22 cellular contexts compared by ENCODE assay signal in genomic region chr5:135079282-135079681, GRCh38. TPM values are rescaled to one million over a fixed set of nuclear protein-coding genes. Genes with fewer than 3 reads are reported as not detected.
"Had no signal": no experiment of that assay in that cellular context is flagged by ENCODE, and none has a peak within 500 bp of the region (broad histone marks: within the 10 kb centered on the region; RNA-seq: fewer than 3 reads in every experiment).

No MANE protein-coding gene starts in this region.

- ATAC-seq: effector memory CD8-positive, alpha-beta T cell; left ventricle myocardium superior; lower lobe of right lung; naive thymus-derived CD8-positive, alpha-beta T cell; right cardiac atrium; stimulated activated memory B cell treated with anti-CD40 and anti-IgM and Interleukin-4, amounts not matched to agents 10 μg/mL and 1 μg/mL and 100 μg/mL, for 72 hours had no signal

- H3K4me1 ChIP-seq: lower lobe of right lung, psoas muscle, spleen, vagina had no signal

- H3K4me3 ChIP-seq: esophagus squamous epithelium, lower lobe of right lung, psoas muscle, skin epidermis, spleen, vagina had no signal

- H3K9me3 ChIP-seq: vagina had no signal

- H3K36me3 Mint-ChIP-seq: immature natural killer cell; stimulated activated memory B cell treated with anti-CD40 and anti-IgM and Interleukin-4, amounts not matched to agents 10 μg/mL and 1 μg/mL and 100 μg/mL, for 72 hours had no signal

- H3K27ac Mint-ChIP-seq: effector memory CD8-positive, alpha-beta T cell; immature natural killer cell; naive thymus-derived CD8-positive, alpha-beta T cell; nephron progenitor cell; stimulated activated memory B cell treated with anti-CD40 and anti-IgM and Interleukin-4, amounts not matched to agents 10 μg/mL and 1 μg/mL and 100 μg/mL, for 72 hours; stimulated activated naive CD8-positive, alpha-beta T cell treated with anti-CD3 and anti-CD28 coated beads, Interleukin-15, Interleukin-2, amounts not matched to agents 100 ng/mL and 50 ng/mL, for 24 hours had no signal

- H3K9me3 Mint-ChIP-seq: effector memory CD8-positive, alpha-beta T cell had no signal

- H3K4me3 Mint-ChIP-seq: effector memory CD8-positive, alpha-beta T cell; immature natural killer cell; naive thymus-derived CD8-positive, alpha-beta T cell; nephron progenitor cell; stimulated activated memory B cell treated with anti-CD40 and anti-IgM and Interleukin-4, amounts not matched to agents 10 μg/mL and 1 μg/mL and 100 μg/mL, for 72 hours; stimulated activated naive CD8-positive, alpha-beta T cell treated with anti-CD3 and anti-CD28 coated beads, Interleukin-15, Interleukin-2, amounts not matched to agents 100 ng/mL and 50 ng/mL, for 24 hours had no signal

- H3K27ac ChIP-seq: lower lobe of right lung, psoas muscle, skin epidermis, spleen, vagina had no signal

- H3K36me3 ChIP-seq: lower lobe of right lung, spleen, vagina had no signal

- DNase-seq: cortex of kidney; effector memory CD8-positive, alpha-beta T cell; erythroblast; esophagus squamous epithelium; foreskin melanocyte; hypothalamus; immature natural killer cell; left ventricle myocardium superior; lower lobe of right lung; naive thymus-derived CD8-positive, alpha-beta T cell; nephron progenitor cell; nucleus accumbens; psoas muscle; right cardiac atrium; stimulated activated CD4-positive, alpha-beta T cell treated with anti-CD3 and anti-CD28 coated beads, Interleukin-4, amount 100 ng/mL, for 4 hours; trophoblast cell had no signal

- H3K27me3 ChIP-seq: esophagus squamous epithelium, vagina had no signal

- H3K4me1 Mint-ChIP-seq: immature natural killer cell; naive thymus-derived CD8-positive, alpha-beta T cell; nephron progenitor cell; stimulated activated memory B cell treated with anti-CD40 and anti-IgM and Interleukin-4, amounts not matched to agents 10 μg/mL and 1 μg/mL and 100 μg/mL, for 72 hours had no signal

RNA-seq across cellular contexts. Expression of gene PITX1, which starts 45.3 kb away (rescaled TPM):
- total RNA-seq: dermis microvascular lymphatic vessel endothelial cell; left ventricle myocardium superior; naive thymus-derived CD8-positive, alpha-beta T cell had no signal
- polyA plus RNA-seq: immature natural killer cell; naive thymus-derived CD8-positive, alpha-beta T cell had no signal
